Comparison of ENCODE assay signal across 1 cellular context in the genomic region with DNA sequence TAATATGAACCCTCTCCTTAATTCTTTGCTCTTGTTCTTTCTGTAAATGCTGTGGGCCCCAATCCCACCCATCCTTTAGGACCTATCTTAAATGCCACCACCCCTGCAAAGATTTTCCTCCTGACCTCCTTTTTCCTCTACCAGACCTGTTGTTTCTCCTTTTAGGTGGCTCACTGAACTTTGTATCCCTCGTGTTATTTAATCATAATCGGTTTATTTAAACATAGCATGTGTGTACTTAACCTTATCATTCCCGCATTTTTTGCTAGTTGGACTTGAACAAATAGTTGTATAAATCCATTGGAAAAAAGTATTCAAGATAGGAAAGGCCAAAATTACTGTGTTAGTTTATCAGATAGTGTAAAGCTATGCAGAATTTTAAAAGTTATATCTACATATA.
TF ChIP-seq lines count a peak whose summit lies in the region.

No MANE protein-coding gene starts in this region.

TF ChIP-seq in IMR-90, 13 proteins besides CTCF, POLR2A, EP300 and RAD21:
- TF ChIP-seq FOS (IDR thresholded peaks at IDR 0.05; ENCODE audit: low read depth, low read length) (no peak), SMC3 (IDR thresholded peaks at IDR 0.05; ENCODE audit: low read depth, low read length) (no peak), BHLHE40 (IDR thresholded peaks at IDR 0.05; ENCODE audit: low read depth, low read length) (no peak), NFE2L2 (IDR thresholded peaks at IDR 0.05; ENCODE audit: low read depth, low read length) (no peak), RFX5 (IDR thresholded peaks at IDR 0.05; ENCODE audit: low read depth, low read length) (no peak), MAZ (IDR thresholded peaks at IDR 0.05; ENCODE audit: borderline replicate concordance, low read depth, low read length) (no peak), CHD1 (IDR thresholded peaks at IDR 0.05; ENCODE audit: low read depth, low read length) (no peak)
- TF ChIP-seq, protein P1, sequence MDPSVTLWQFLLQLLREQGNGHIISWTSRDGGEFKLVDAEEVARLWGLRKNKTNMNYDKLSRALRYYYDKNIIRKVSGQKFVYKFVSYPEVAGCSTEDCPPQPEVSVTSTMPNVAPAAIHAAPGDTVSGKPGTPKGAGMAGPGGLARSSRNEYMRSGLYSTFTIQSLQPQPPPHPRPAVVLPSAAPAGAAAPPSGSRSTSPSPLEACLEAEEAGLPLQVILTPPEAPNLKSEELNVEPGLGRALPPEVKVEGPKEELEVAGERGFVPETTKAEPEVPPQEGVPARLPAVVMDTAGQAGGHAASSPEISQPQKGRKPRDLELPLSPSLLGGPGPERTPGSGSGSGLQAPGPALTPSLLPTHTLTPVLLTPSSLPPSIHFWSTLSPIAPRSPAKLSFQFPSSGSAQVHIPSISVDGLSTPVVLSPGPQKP (IDR thresholded peaks at IDR 0.05; ENCODE audit: borderline replicate concordance, low read depth, low read length) = no peak
TF ChIP-seq in IMR-90: peak in this region for 0.
